1 cellular context compared by ENCODE assay signal in the genomic region with DNA sequence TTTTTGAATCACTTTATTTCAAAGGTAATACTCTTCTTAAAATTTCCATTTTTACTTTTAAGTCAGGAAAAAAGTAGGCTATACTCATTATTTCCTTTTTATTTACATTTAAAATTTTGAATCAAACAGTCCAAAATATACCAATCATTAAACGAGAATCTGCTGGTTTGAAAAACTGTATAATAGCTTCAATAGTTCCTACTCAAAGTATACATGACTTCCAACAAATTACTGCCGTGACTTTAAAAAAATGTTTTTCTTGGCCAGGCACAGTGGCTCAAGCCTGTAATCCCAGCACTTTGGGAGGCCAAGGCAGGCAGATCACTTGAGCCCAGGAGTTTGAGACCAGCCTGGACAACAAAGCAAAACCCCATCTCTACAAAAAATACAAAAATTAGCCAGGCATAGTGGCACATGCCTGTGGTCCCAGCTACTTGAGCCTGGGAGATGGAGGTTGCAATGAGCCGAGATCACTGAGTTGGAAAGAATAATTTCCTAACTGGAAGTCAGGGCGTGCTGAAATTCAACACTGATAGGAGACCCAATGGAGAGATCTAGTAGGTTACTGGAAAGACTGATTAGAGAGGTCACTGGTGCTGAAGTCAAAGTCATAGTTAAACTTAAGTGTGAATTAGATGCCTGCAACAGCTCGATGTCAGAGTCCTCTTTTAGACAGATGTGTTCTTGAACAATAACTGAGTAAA.
TF ChIP-seq lines count a peak whose summit lies in the region.

No MANE protein-coding gene starts in this region.

TF ChIP-seq in endothelial cell of umbilical vein, 7 proteins besides CTCF, POLR2A, EP300 and RAD21 (continued from another document):
- TF ChIP-seq, protein P1, sequence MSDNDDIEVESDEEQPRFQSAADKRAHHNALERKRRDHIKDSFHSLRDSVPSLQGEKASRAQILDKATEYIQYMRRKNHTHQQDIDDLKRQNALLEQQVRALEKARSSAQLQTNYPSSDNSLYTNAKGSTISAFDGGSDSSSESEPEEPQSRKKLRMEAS (IDR thresholded peaks at IDR 0.05; ENCODE audit: insufficient read depth, insufficient read length), result no peak
- TF ChIP-seq FOS (IDR thresholded peaks at IDR 0.05; ENCODE audit: borderline replicate concordance, insufficient read depth, low read length) (no peak), POLR2AphosphoS5 (IDR thresholded peaks at IDR 0.05; ENCODE audit: insufficient read depth, low read depth, low read length) (no peak), JUN (IDR thresholded peaks at IDR 0.05; ENCODE audit: borderline replicate concordance, insufficient read depth, insufficient read length, low read depth) (no peak), MYC (IDR thresholded peaks at IDR 0.05; ENCODE audit: low read depth, low read length) (no peak), GATA2 (IDR thresholded peaks at IDR 0.05; ENCODE audit: insufficient read depth, insufficient read length, low read depth, low read length) (no peak)
